ENCODE assay signal across 11 cellular contexts in the genomic region with DNA sequence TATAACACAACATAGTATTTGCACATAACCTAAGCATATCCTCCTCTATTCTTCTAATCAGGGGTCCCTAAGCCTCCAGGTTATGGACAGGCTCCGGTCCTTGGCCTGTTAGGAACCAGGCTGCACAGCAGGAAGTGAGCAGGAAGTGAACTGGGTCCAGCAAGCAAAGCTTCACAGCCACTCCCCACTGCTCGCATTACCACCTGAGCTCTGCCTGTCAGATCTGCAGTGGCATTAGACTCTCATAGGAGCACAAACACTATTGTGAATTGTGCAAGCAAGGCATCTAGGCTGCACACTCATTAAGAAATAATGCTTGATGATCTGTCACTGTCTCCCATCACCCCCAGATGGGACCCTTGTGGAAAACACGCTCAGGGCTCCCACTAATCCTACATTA. TPM values are rescaled to one million over a fixed set of nuclear protein-coding genes. Genes with fewer than 3 reads are reported as not detected.
DNase-seq lines count a peak whose midpoint lies in the region; ATAC-seq and TF ChIP-seq lines count a peak whose summit lies in the region.
"Had no signal": no experiment of that assay in that cellular context is flagged by ENCODE, and none has a peak within 500 bp of the region (broad histone marks: within the 10 kb centered on the region; RNA-seq: fewer than 3 reads in every experiment).

No MANE protein-coding gene starts in this region.

- H4K20me1 ChIP-seq in SK-N-SH (ENCODE audit: insufficient read depth) = peaks cover 99% of the 10 kb centered on the region

- 92% methylated on average over 3 of the region's 3 CpGs for WGBS in SK-N-SH (ENCODE audit: low lambda C conversion rate)
- WGBS in trophoblast cell (ENCODE audit: extremely low coverage, insufficient coverage, insufficient read length) = no CpG with 5 or more reads among the region's 3 CpGs

- ATAC-seq in SK-N-SH treated with all-trans-retinoic acid at 6 μM for 48 hours (peak; percentile 58), HG03175 (IDR thresholded peaks at IDR 0.05; ENCODE audit: unreplicated experiment) (peak; percentile 66)
- no peak for ATAC-seq in activated naive CD8-positive, alpha-beta T cell treated with anti-CD3 and anti-CD28 coated beads, Interleukin-2, amount 50 U/mL, for 24 hours

- no peak overlapping the region for H2BK120ac ChIP-seq in trophoblast cell (ENCODE audit: insufficient read depth, low read length, poor library complexity)

- H3K27me3 ChIP-seq in SK-N-SH (ENCODE audit: insufficient read depth) (no peaks in the 10 kb centered on the region), trophoblast cell (ENCODE audit: insufficient read depth, low read length) (no peaks in the 10 kb centered on the region)
- H3K27me3 ChIP-seq: suprapubic skin had no signal

- DNase-seq in SK-N-SH (no peak), trophoblast cell (no peak), H4 (ENCODE audit: low spot score) (no peak), globus pallidus (ENCODE audit: low spot score) (no peak)
- no peak for DNase-seq in activated naive CD8-positive, alpha-beta T cell treated with anti-CD3 and anti-CD28 coated beads, Interleukin-2, amount 50 U/mL, for 24 hours
- DNase-seq in stimulated activated CD4-positive, alpha-beta T cell treated with anti-CD3 and anti-CD28 coated beads, Interleukin-2, amount 100 ng/mL, for 48 hours = no peak

- no peak for TF ChIP-seq EP300 in SK-N-SH (IDR thresholded peaks at IDR 0.05; ENCODE audit: borderline replicate concordance in 1 of 2, low read depth in 1 of 2, low read length in 1 of 2)

- CTCF ChIA-PET in SK-N-SH (lab: Yijun Ruan, JAX) = interaction anchor here (1.0 kb wide), 1 partner anchor 25 kb away, joined by 3 read pairs; no protein-coding TSS in a partner anchor

- H3K4me2 ChIP-seq in SK-N-SH (no peak overlapping the region), trophoblast cell (ENCODE audit: low read length) (no peak overlapping the region)

- peaks cover 10% of the 10 kb centered on the region for H3K36me3 Mint-ChIP-seq in activated naive CD8-positive, alpha-beta T cell treated with anti-CD3 and anti-CD28 coated beads, Interleukin-2, amount 50 U/mL, for 24 hours (ENCODE audit: low read depth)

- H2AFZ ChIP-seq in SK-N-SH (ENCODE audit: low read depth) (no peak overlapping the region), trophoblast cell (ENCODE audit: insufficient read depth, low read length, poor library complexity) (no peak overlapping the region)

- no peak overlapping the region for H3K27ac ChIP-seq in SK-N-SH (ENCODE audit: low read depth in 2 of 2, low read length in 1 of 2)
- H3K27ac ChIP-seq in trophoblast cell (ENCODE audit: low read depth, low read length) = no peak overlapping the region
- H3K27ac ChIP-seq: SK-N-MC, suprapubic skin had no signal

- H3K9me3 ChIP-seq in SK-N-SH = no peaks in the 10 kb centered on the region
- no peaks in the 10 kb centered on the region for H3K9me3 ChIP-seq in trophoblast cell (ENCODE audit: insufficient read depth, low read depth, low read length)
- H3K9me3 ChIP-seq: suprapubic skin had no signal

- no peak overlapping the region for H3K23ac ChIP-seq in trophoblast cell (ENCODE audit: low read length)

- H2BK5ac ChIP-seq in trophoblast cell (ENCODE audit: low read depth, low read length, poor library complexity) = no peak overlapping the region

- no peaks in the 10 kb centered on the region for H3K9me2 ChIP-seq in SK-N-SH

- H3K79me2 ChIP-seq in SK-N-SH (ENCODE audit: insufficient read depth) (peaks cover 100% of the 10 kb centered on the region), trophoblast cell (ENCODE audit: control insufficient read depth, insufficient read depth, low read length, poor library complexity) (peaks cover 43% of the 10 kb centered on the region)

- no peaks in the 10 kb centered on the region for H3K27me3 Mint-ChIP-seq in activated naive CD8-positive, alpha-beta T cell treated with anti-CD3 and anti-CD28 coated beads, Interleukin-2, amount 50 U/mL, for 24 hours
- H3K27me3 Mint-ChIP-seq: dendritic cell treated with granulocyte-macrophage colony-stimulating factor and Interleukin-4, amounts not matched to agents 40 ng/mL and 50 ng/mL, for 4 days had no signal

- H3K36me3 ChIP-seq in SK-N-SH (replicated peaks in 1 of 2; ENCODE audit: control insufficient read depth in 1 of 2, insufficient read depth in 2 of 2, low read length in 1 of 2) = no peaks in the 10 kb centered on the region
- no peaks in the 10 kb centered on the region for H3K36me3 ChIP-seq in trophoblast cell (ENCODE audit: control insufficient read depth in 1 of 2, insufficient read depth in 2 of 2, low read length in 2 of 2)
- H3K36me3 ChIP-seq: suprapubic skin had no signal

- H3K27ac Mint-ChIP-seq in activated naive CD8-positive, alpha-beta T cell treated with anti-CD3 and anti-CD28 coated beads, Interleukin-2, amount 50 U/mL, for 24 hours = peak overlapping the region; percentile 63
- H3K27ac Mint-ChIP-seq: dendritic cell treated with granulocyte-macrophage colony-stimulating factor and Interleukin-4, amounts not matched to agents 40 ng/mL and 50 ng/mL, for 4 days had no signal

- TF ChIP-seq RAD21 in SK-N-SH (IDR thresholded peaks at IDR 0.05; ENCODE audit: low read length) = no peak

- no peaks in the 10 kb centered on the region for H3K9me3 Mint-ChIP-seq in activated naive CD8-positive, alpha-beta T cell treated with anti-CD3 and anti-CD28 coated beads, Interleukin-2, amount 50 U/mL, for 24 hours
- H3K9me3 Mint-ChIP-seq: dendritic cell treated with granulocyte-macrophage colony-stimulating factor and Interleukin-4, amounts not matched to agents 40 ng/mL and 50 ng/mL, for 4 days had no signal

- H3K4me1 ChIP-seq in SK-N-SH (ENCODE audit: control insufficient read depth in 1 of 2, insufficient read depth in 2 of 2, low read depth in 1 of 2, low read length in 1 of 2) (peaks cover under 1 to 5% of the 10 kb centered on the region in 2 experiments; a peak in 2 of 4 replicates), trophoblast cell (ENCODE audit: control insufficient read depth in 1 of 2, insufficient read depth in 2 of 2, low read length in 2 of 2) (peaks cover 8% of the 10 kb centered on the region in 2 experiments)

- POLR2A ChIA-PET in SK-N-SH (lab: Yijun Ruan, JAX) = interaction anchor here (1.0 kb wide), 1 partner anchor 10 kb away, joined by 3 read pairs; a partner anchor contains a TSS

- H3K4me3 ChIP-seq in SK-N-SH (ENCODE audit: low read depth in 2 of 2, low read length in 1 of 2) = no peak overlapping the region
- no peak overlapping the region for H3K4me3 ChIP-seq in trophoblast cell (ENCODE audit: low read depth, low read length)
- H3K4me3 ChIP-seq: SK-N-MC, suprapubic skin had no signal

- H3K4me1 Mint-ChIP-seq in activated naive CD8-positive, alpha-beta T cell treated with anti-CD3 and anti-CD28 coated beads, Interleukin-2, amount 50 U/mL, for 24 hours = peaks cover 94% of the 10 kb centered on the region

- no peak overlapping the region for H3K9ac ChIP-seq in SK-N-SH
- H3K9ac ChIP-seq in trophoblast cell (ENCODE audit: low read length) = no peak overlapping the region

- no peak for TF ChIP-seq CTCF in SK-N-SH (IDR thresholded peaks at IDR 0.05)

- no peak overlapping the region for H4K12ac ChIP-seq in trophoblast cell (ENCODE audit: low read depth, low read length)

- H3K14ac ChIP-seq in trophoblast cell (ENCODE audit: low read length) = no peak overlapping the region

- H4K8ac ChIP-seq in trophoblast cell (ENCODE audit: low read depth, low read length) = no peak overlapping the region

- H3K18ac ChIP-seq in trophoblast cell (ENCODE audit: low read length) = no peak overlapping the region

- H3F3A ChIP-seq in SK-N-SH (replicated peaks; ENCODE audit: insufficient read depth) = peaks cover 4% of the 10 kb centered on the region

- no peak overlapping the region for H2AK5ac ChIP-seq in trophoblast cell (ENCODE audit: low read length)

- peak overlapping the region; percentile 42 for H3K4ac ChIP-seq in trophoblast cell (ENCODE audit: low read depth, low read length)

- H3K79me1 ChIP-seq in trophoblast cell (ENCODE audit: low read length) = no peaks in the 10 kb centered on the region

- no peak overlapping the region for H2BK12ac ChIP-seq in trophoblast cell (ENCODE audit: low read length)

- peak overlapping the region; percentile 10 for H3K4me3 Mint-ChIP-seq in activated naive CD8-positive, alpha-beta T cell treated with anti-CD3 and anti-CD28 coated beads, Interleukin-2, amount 50 U/mL, for 24 hours
- H3K4me3 Mint-ChIP-seq: dendritic cell treated with granulocyte-macrophage colony-stimulating factor and Interleukin-4, amounts not matched to agents 40 ng/mL and 50 ng/mL, for 4 days had no signal

- H4K91ac ChIP-seq in trophoblast cell (ENCODE audit: low read depth, low read length) = no peak overlapping the region

TF ChIP-seq in SK-N-SH treated with all-trans-retinoic acid at 6 μM for 48 hours, 23 proteins besides CTCF, POLR2A, EP300 and RAD21 (continues in another document):
- TF ChIP-seq TOX (CRISPR knock-in tag; IDR thresholded peaks at IDR 0.05; ENCODE audit: borderline replicate concordance) (no peak), ZC3H10 (CRISPR knock-in tag; IDR thresholded peaks at IDR 0.05) (no peak)

TF ChIP-seq in SK-N-SH, 30 proteins besides CTCF, POLR2A, EP300 and RAD21:
- TF ChIP-seq MEF2A (IDR thresholded peaks at IDR 0.05; ENCODE audit: borderline replicate concordance, low read depth) = no peak
TF ChIP-seq in SK-N-SH: peak in this region for 0.

RNA-seq across cellular contexts. Expression of a gene that starts 9.8 kb away (rescaled TPM):
- 2.2 and 2.4 TPM in 2 replicates for polyA plus RNA-seq in SK-N-SH (2012; rRNA removed)
- polyA plus RNA-seq in SK-N-SH (2012; cell fraction: cytosol; rRNA removed) = 3.7 TPM in 2 replicates
- polyA plus RNA-seq in SK-N-SH (2012; cell fraction: nucleus; rRNA removed) = 1.9 and 2.4 TPM in 2 replicates
- polyA plus RNA-seq in trophoblast cell (2013) = 15.5 and 16.4 TPM in 2 replicates
- total RNA-seq in H4 (2014; rRNA removed; shearing (Covaris generic)) = 12.7 and 38.6 TPM in 2 replicates
